ENCODE assay signal across 21 cellular contexts in genomic region chr22:50699001-50699753, GRCh38. TPM values are rescaled to one million over a fixed set of nuclear protein-coding genes. Genes with fewer than 3 reads are reported as not detected.
DNase-seq lines count a peak whose midpoint lies in the region; FAIRE-seq and TF ChIP-seq lines count a peak whose summit lies in the region.
"Had no signal": no experiment of that assay in that cellular context is flagged by ENCODE, and none has a peak within 500 bp of the region (broad histone marks: within the 10 kb centered on the region; RNA-seq: fewer than 3 reads in every experiment).

No MANE protein-coding gene starts in this region.

- H3K9ac ChIP-seq in mammary epithelial cell (ENCODE audit: insufficient read depth, low read length) (no peak overlapping the region), neural cell (ENCODE audit: low read length) (no peak overlapping the region)
- H3K9ac ChIP-seq: SK-N-SH had no signal

- no peaks in the 10 kb centered on the region for H3K27me3 Mint-ChIP-seq in MCF 10A (ENCODE audit: insufficient read depth, unreplicated experiment)
- H3K27me3 Mint-ChIP-seq: activated naive CD4-positive, alpha-beta T cell treated with anti-CD3 and anti-CD28 coated beads, Interleukin-2, amount 50 U/mL, for 24 hours; CD4-positive, alpha-beta T cell had no signal

- no peak overlapping the region for H3K27ac Mint-ChIP-seq in MCF 10A (ENCODE audit: low read depth, unreplicated experiment)
- H3K27ac Mint-ChIP-seq: activated naive CD4-positive, alpha-beta T cell treated with anti-CD3 and anti-CD28 coated beads, Interleukin-2, amount 50 U/mL, for 24 hours; CD4-positive, alpha-beta T cell had no signal

- no peaks in the 10 kb centered on the region for H3K9me3 Mint-ChIP-seq in MCF 10A (ENCODE audit: unreplicated experiment)
- H3K9me3 Mint-ChIP-seq: activated naive CD4-positive, alpha-beta T cell treated with anti-CD3 and anti-CD28 coated beads, Interleukin-2, amount 50 U/mL, for 24 hours; CD4-positive, alpha-beta T cell had no signal

- WGBS in mammary epithelial cell (ENCODE audit: low coverage, missing lambda C conversion rate), result 94% methylated on average over 14 of the region's 15 CpGs
- 83 to 90% (median 86%) methylated on average over 14 to 15 of the region's 15 CpGs for WGBS in stomach, 5 donors

- peak overlapping the region; percentile 69 for H3K4me3 Mint-ChIP-seq in MCF 10A (ENCODE audit: unreplicated experiment)
- H3K4me3 Mint-ChIP-seq: activated naive CD4-positive, alpha-beta T cell treated with anti-CD3 and anti-CD28 coated beads, Interleukin-2, amount 50 U/mL, for 24 hours; CD4-positive, alpha-beta T cell had no signal

- FAIRE-seq in urothelium cell line (lab: Jason Lieb, UNC) (peak; percentile 35), GM19239 (lab: Jason Lieb, UNC) (no peak)
- FAIRE-seq: A549, small intestine had no signal

- H4K20me1 ChIP-seq in mammary epithelial cell (ENCODE audit: insufficient read depth, low read length) (no peaks in the 10 kb centered on the region), neural cell (ENCODE audit: insufficient read depth) (no peaks in the 10 kb centered on the region)

- H3K36me3 ChIP-seq in mammary epithelial cell (ENCODE audit: insufficient read depth, low read length) (no peaks in the 10 kb centered on the region), neural cell (ENCODE audit: insufficient read depth, low read length) (no peaks in the 10 kb centered on the region), stomach (peaks cover 0 to 7% (median 5%) of the 10 kb centered on the region in 4 donors)
- H3K36me3 ChIP-seq: tibial artery had no signal

- CTCF ChIA-PET in MCF 10A (lab: Yijun Ruan, JAX), result interaction anchor here (1.1 to 2.0 kb wide), 2 partner anchors 8 to 79 kb away, joined by 4 to 8 read pairs; no protein-coding TSS in a partner anchor
- CTCF ChIA-PET in mammary epithelial cell (lab: Charles Lee; ENCODE audit: low non-redundant PET), result no interaction called here

- H3K27me3 ChIP-seq in mammary epithelial cell (ENCODE audit: insufficient read depth, low read length) (no peaks in the 10 kb centered on the region), neural cell (ENCODE audit: insufficient read depth, low read depth, low read length) (no peaks in the 10 kb centered on the region), stomach (peaks cover 0 to 29% (median 0%) of the 10 kb centered on the region in 3 donors)
- H3K27me3 ChIP-seq: foreskin keratinocyte had no signal

- TF ChIP-seq CTCF in MCF 10A (IDR thresholded peaks at IDR 0.05; ENCODE audit: unreplicated experiment) (no peak), mammary epithelial cell (conservative IDR thresholded peaks at IDR 0.05 in 1 of 2, IDR thresholded peaks at IDR 0.05 in 1 of 2; ENCODE audit: extremely low read depth in 1 of 2, insufficient read depth in 1 of 2, low read depth in 1 of 2, low read length in 2 of 2) (no peak), neural cell (IDR thresholded peaks at IDR 0.05; ENCODE audit: poor library complexity, severe bottlenecking) (no peak), stomach (IDR thresholded peaks at IDR 0.05) (no peak)

- H2AFZ ChIP-seq in mammary epithelial cell (ENCODE audit: low read depth, low read length) (no peak overlapping the region), neural cell (ENCODE audit: low read depth, low read length) (no peak overlapping the region)

- H3K4me1 Mint-ChIP-seq in MCF 10A (ENCODE audit: insufficient read depth, unreplicated experiment), result no peaks in the 10 kb centered on the region

- BruUV-seq in MCF 10A (replicated peaks; lab: Mats Ljungman, UMichigan), result no TSS peak
- BruUV-seq in mammary epithelial cell (replicated peaks; lab: Mats Ljungman, UMichigan), result no TSS peak

- no peak overlapping the region for H3K4me2 ChIP-seq in mammary epithelial cell (ENCODE audit: insufficient read depth, low read depth, low read length)
- H3K4me2 ChIP-seq in neural cell (ENCODE audit: low read length), result no peak overlapping the region

- no peaks in the 10 kb centered on the region for H3K79me2 ChIP-seq in mammary epithelial cell (ENCODE audit: insufficient read depth, low read length)
- no peaks in the 10 kb centered on the region for H3K79me2 ChIP-seq in neural cell (replicated peaks; ENCODE audit: insufficient read depth, low read length)

- in situ Hi-C loops in mammary epithelial cell (cut with MboI; ENCODE audit: low sequenced_read_pairs in 2 of 2), result no loop called here

- H3K27ac ChIP-seq in mammary epithelial cell (ENCODE audit: insufficient read depth, low read depth, low read length), result no peak overlapping the region
- H3K27ac ChIP-seq in neural cell (ENCODE audit: low read length), result no peak overlapping the region
- no peak overlapping the region for H3K27ac ChIP-seq in stomach
- H3K27ac ChIP-seq: A549, foreskin keratinocyte, tibial artery had no signal

- no peak for TF ChIP-seq EP300 in neural cell (conservative IDR thresholded peaks at IDR 0.05; ENCODE audit: poor library complexity, severe bottlenecking)
- no peak for TF ChIP-seq EP300 in stomach (IDR thresholded peaks at IDR 0.05)

- H3F3A ChIP-seq in neural cell (ENCODE audit: insufficient read depth, low read length, poor library complexity, severe bottlenecking), result peaks cover 4% of the 10 kb centered on the region

- peaks cover 25% of the 10 kb centered on the region for H3K4me1 ChIP-seq in mammary epithelial cell (ENCODE audit: insufficient read depth, low read length)
- H3K4me1 ChIP-seq in stomach, result peaks cover 13 to 32% (median 25%) of the 10 kb centered on the region in 4 donors

- H3K9me2 ChIP-seq in neural cell (ENCODE audit: insufficient read depth, low read length), result no peaks in the 10 kb centered on the region
- H3K9me2 ChIP-seq: SK-N-SH had no signal

- DNase-seq in MCF 10A (ENCODE audit: unreplicated experiment) (no peak), mammary epithelial cell (no peak), head of caudate nucleus (peak in 24 of 42 donors; percentile 2 to 30 (median 10)), urothelium cell line (ENCODE audit: low spot score) (no peak), GM19239 (ENCODE audit: insufficient read length, low spot score) (no peak), stomach (no peak), NCI-H748 treated with DMSO at 0.1 percent for 48 hours (lab: John Stamatoyannopoulos, UW) (no peak)
- DNase-seq: activated CD4-positive, alpha-beta T cell treated with anti-CD3 and anti-CD28 coated beads for 4 hours; activated CD8-positive, alpha-beta memory T cell treated with anti-CD3 and anti-CD28 coated beads, Interleukin-2, amount 50 U/mL, for 48 hours; foreskin keratinocyte; IMR-90; NCI-H2081 treated with DMSO at 0.1 percent for 48 hours; NCI-H524 treated with DMSO at 0.1 percent for 48 hours; occipital lobe; SK-N-SH; small intestine; tibial artery had no signal

- TF ChIP-seq RAD21 in neural cell (conservative IDR thresholded peaks at IDR 0.05), result no peak

- H3K4me3 ChIP-seq in mammary epithelial cell (replicated peaks in 1 of 3; ENCODE audit: insufficient read depth in 1 of 3, low read depth in 2 of 3, low read length in 3 of 3) (no peak overlapping the region), neural cell (ENCODE audit: low read length) (peak overlapping the region; percentile 73), stomach (no peak overlapping the region)
- H3K4me3 ChIP-seq: A549, tibial artery had no signal

- no peaks in the 10 kb centered on the region for H3K36me3 Mint-ChIP-seq in MCF 10A (ENCODE audit: insufficient read depth, unreplicated experiment)
- H3K36me3 Mint-ChIP-seq: activated naive CD4-positive, alpha-beta T cell treated with anti-CD3 and anti-CD28 coated beads, Interleukin-2, amount 50 U/mL, for 24 hours had no signal

- TF ChIP-seq POLR2A in stomach (IDR thresholded peaks at IDR 0.05), result no peak

- intact Hi-C loops in MCF 10A (cut with micrococcal nuclease) (no loop called here), mammary epithelial cell (cut with micrococcal nuclease) (no loop called here), head of caudate nucleus (cut with DNase I) (no loop called here), stomach (cut with DNase I; ENCODE audit: low total_unique reads) (no loop called here)

- POLR2A ChIA-PET in MCF 10A (lab: Yijun Ruan, JAX), result no interaction called here

- no peaks in the 10 kb centered on the region for H3K9me3 ChIP-seq in mammary epithelial cell (replicated peaks; ENCODE audit: insufficient read depth, low read length)
- H3K9me3 ChIP-seq in neural cell (ENCODE audit: low read length), result no peaks in the 10 kb centered on the region
- H3K9me3 ChIP-seq in stomach, result no peaks in the 10 kb centered on the region
- H3K9me3 ChIP-seq: A549, SK-N-SH, tibial artery had no signal

- dilution Hi-C loops in mammary epithelial cell (cut with HindIII; ENCODE audit: low sequenced_read_pairs), result loop anchor here (5.0 kb wide), 1 partner anchor 72 kb away; the partner anchor contains the start of gene ARSA

RNA-seq across cellular contexts. Expression of gene SHANK3, which starts 26.6 kb away (rescaled TPM):
- 1.2 and 1.9 TPM in 2 replicates for total RNA-seq in MCF 10A (2022)
- 10 to 100 TPM in 1 of 2 donors, 1 to 10 TPM in 1; 3.5 to 12.9 TPM for total RNA-seq in mammary epithelial cell
- polyA plus RNA-seq in mammary epithelial cell, result 3.3 TPM
- polyA minus RNA-seq in mammary epithelial cell, result 2.9 TPM
- 5.5 and 6.3 TPM in 2 replicates for polyA plus RNA-seq in neural cell
- polyA minus RNA-seq in neural cell, result 9.6 and 9.7 TPM in 2 replicates
- 10 to 100 TPM in 2 of 5 donors, 1 to 10 TPM in 3; 2.5 to 31.2 (median 7.6) TPM for total RNA-seq in stomach
- polyA plus RNA-seq in stomach, result 1 to 10 TPM; 3.2 to 5.4 (median 3.4) TPM
- total RNA-seq: CD4-positive, alpha-beta T cell had no signal

RNA-seq across cellular contexts. Expression of gene ACR, which starts 38.8 kb away (rescaled TPM):
- not detected in 2 replicates for total RNA-seq in MCF 10A (2022)
- not detected for total RNA-seq in mammary epithelial cell
- polyA plus RNA-seq in mammary epithelial cell, result not detected
- not detected for polyA minus RNA-seq in mammary epithelial cell
- not detected in 2 replicates for polyA plus RNA-seq in neural cell
- polyA minus RNA-seq in neural cell, result not detected in 2 replicates
- under 1 TPM in 1 of 5 donors, not detected in 4; 0.37 TPM for total RNA-seq in stomach
- under 1 TPM in 2 of 3 donors, not detected in 1; 0.19 to 0.23 TPM for polyA plus RNA-seq in stomach
- total RNA-seq: CD4-positive, alpha-beta T cell; foreskin keratinocyte; IMR-90; occipital lobe had no signal
- polyA plus RNA-seq: A549, foreskin keratinocyte, IMR-90 had no signal

Comparison
In these comparisons a context has a peak if more than half of its experiments do, and no peak if none do; other contexts are left out.
1. DNase-seq: peak in head of caudate nucleus (24 of 42); none in MCF 10A (single experiment), mammary epithelial cell (single experiment), urothelium cell line (single experiment), GM19239 (single experiment), stomach (single experiment) and NCI-H748 treated with DMSO at 0.1 percent for 48 hours (single experiment).